Comparison of ENCODE assay signal across 10 cellular contexts in the genomic region with DNA sequence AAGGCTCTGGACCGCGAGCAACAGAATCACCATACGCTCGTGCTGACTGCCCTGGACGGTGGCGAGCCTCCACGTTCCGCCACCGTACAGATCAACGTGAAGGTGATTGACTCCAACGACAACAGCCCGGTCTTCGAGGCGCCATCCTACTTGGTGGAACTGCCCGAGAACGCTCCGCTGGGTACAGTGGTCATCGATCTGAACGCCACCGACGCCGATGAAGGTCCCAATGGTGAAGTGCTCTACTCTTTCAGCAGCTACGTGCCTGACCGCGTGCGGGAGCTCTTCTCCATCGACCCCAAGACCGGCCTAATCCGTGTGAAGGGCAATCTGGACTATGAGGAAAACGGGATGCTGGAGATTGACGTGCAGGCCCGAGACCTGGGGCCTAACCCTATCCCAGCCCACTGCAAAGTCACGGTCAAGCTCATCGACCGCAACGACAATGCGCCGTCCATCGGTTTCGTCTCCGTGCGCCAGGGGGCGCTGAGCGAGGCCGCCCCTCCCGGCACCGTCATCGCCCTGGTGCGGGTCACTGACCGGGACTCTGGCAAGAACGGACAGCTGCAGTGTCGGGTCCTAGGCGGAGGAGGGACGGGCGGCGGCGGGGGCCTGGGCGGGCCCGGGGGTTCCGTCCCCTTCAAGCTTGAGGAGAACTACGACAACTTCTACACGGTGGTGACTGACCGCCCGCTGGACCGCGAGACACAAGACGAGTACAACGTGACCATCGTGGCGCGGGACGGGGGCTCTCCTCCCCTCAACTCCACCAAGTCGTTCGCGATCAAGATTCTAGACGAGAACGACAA. TPM values are rescaled to one million over a fixed set of nuclear protein-coding genes. Genes with fewer than 3 reads are reported as not detected.
A peak's percentile ranks its signal among the peaks of the same experiment; 100 is the strongest.
DNase-seq lines count a peak whose midpoint lies in the region; ATAC-seq and TF ChIP-seq lines count a peak whose summit lies in the region.
"Had no signal": no experiment of that assay in that cellular context is flagged by ENCODE, and none has a peak within 500 bp of the region (broad histone marks: within the 10 kb centered on the region; RNA-seq: fewer than 3 reads in every experiment).

No MANE protein-coding gene starts in this region.

- peaks cover 18% of the 10 kb centered on the region for H3K36me3 Mint-ChIP-seq in activated CD8-positive, alpha-beta T cell treated with anti-CD3 and anti-CD28 coated beads, Interleukin-2, amount 10 ng/mL, durations not matched to agents 7 days and 5 days (ENCODE audit: low read depth)

- no peaks in the 10 kb centered on the region for H3K4me1 ChIP-seq in cardiac muscle cell (ENCODE audit: low read depth)

- H3K9me3 ChIP-seq in cardiac muscle cell (ENCODE audit: low read depth) = no peaks in the 10 kb centered on the region

- H3K9me3 Mint-ChIP-seq in activated CD8-positive, alpha-beta T cell treated with anti-CD3 and anti-CD28 coated beads, Interleukin-2, amount 10 ng/mL, durations not matched to agents 7 days and 5 days (ENCODE audit: insufficient read depth) = peaks cover 11% of the 10 kb centered on the region

- no peak overlapping the region for H3K27ac ChIP-seq in cardiac muscle cell

- H3K4me3 Mint-ChIP-seq in activated CD8-positive, alpha-beta T cell treated with anti-CD3 and anti-CD28 coated beads, Interleukin-2, amount 10 ng/mL, durations not matched to agents 7 days and 5 days = peak overlapping the region; percentile 40

- peak; percentile 29 for TF ChIP-seq CTCF in cardiac muscle cell (IDR thresholded peaks at IDR 0.05; ENCODE audit: low read depth, low read length)

- CTCF ChIA-PET in activated CD8-positive, alpha-beta T cell treated with anti-CD3 and anti-CD28 coated beads, Interleukin-2, amount 10 ng/mL, durations not matched to agents 7 days and 5 days (lab: Charles Lee) = no interaction called here

- peak; percentile 88 for DNase-seq in Ammon's horn (ENCODE audit: low spot score)
- DNase-seq in activated CD8-positive, alpha-beta T cell treated with anti-CD3 and anti-CD28 coated beads, Interleukin-2, amount 10 ng/mL, durations not matched to agents 7 days and 5 days = no peak
- DNase-seq in cardiac muscle cell (ENCODE audit: low read depth in 1 of 2, low spot score in 1 of 2) = peak; percentile 10 to 52
- peak in 55 of 56 donors; percentile 27 to 93 (median 80) for DNase-seq in nucleus accumbens (lab: John Stamatoyannopoulos, UW)
- no peak for DNase-seq in SW 1271 (lab: John Stamatoyannopoulos, UW)
- DNase-seq in NCI-H345 treated with DMSO at 0.1 percent for 48 hours (lab: John Stamatoyannopoulos, UW; ENCODE audit: unreplicated experiment) = no peak
- DNase-seq: DND-41, OCI-M1 had no signal

- peak overlapping the region; percentile 71 for H3K4me3 ChIP-seq in cardiac muscle cell

- peaks cover 36% of the 10 kb centered on the region for H3K27me3 ChIP-seq in cardiac muscle cell

- peak overlapping the region; percentile 61 for H3K27ac Mint-ChIP-seq in activated CD8-positive, alpha-beta T cell treated with anti-CD3 and anti-CD28 coated beads, Interleukin-2, amount 10 ng/mL, durations not matched to agents 7 days and 5 days

- peaks cover 52% of the 10 kb centered on the region for H3K27me3 Mint-ChIP-seq in activated CD8-positive, alpha-beta T cell treated with anti-CD3 and anti-CD28 coated beads, Interleukin-2, amount 10 ng/mL, durations not matched to agents 7 days and 5 days (ENCODE audit: low read depth)

- POLR2A ChIA-PET in activated CD8-positive, alpha-beta T cell treated with anti-CD3 and anti-CD28 coated beads, Interleukin-2, amount 10 ng/mL, durations not matched to agents 7 days and 5 days (lab: Charles Lee) = no interaction called here

- H3K36me3 ChIP-seq in cardiac muscle cell = no peaks in the 10 kb centered on the region

- ATAC-seq in activated CD8-positive, alpha-beta T cell treated with anti-CD3 and anti-CD28 coated beads, Interleukin-2, amount 10 ng/mL, durations not matched to agents 7 days and 5 days = no peak
- ATAC-seq in HG03175 (IDR thresholded peaks at IDR 0.05; ENCODE audit: unreplicated experiment) = no peak
- no peak for ATAC-seq in HG03378 (IDR thresholded peaks at IDR 0.05; ENCODE audit: unreplicated experiment)

- H3K4me1 Mint-ChIP-seq in activated CD8-positive, alpha-beta T cell treated with anti-CD3 and anti-CD28 coated beads, Interleukin-2, amount 10 ng/mL, durations not matched to agents 7 days and 5 days (ENCODE audit: low read depth) = peaks cover 28% of the 10 kb centered on the region

RNA-seq across cellular contexts. Expression of a gene that starts 1.8 kb away (rescaled TPM):
- not detected for total RNA-seq in activated CD8-positive, alpha-beta T cell treated with anti-CD3 and anti-CD28 coated beads, Interleukin-2, amount 10 ng/mL, durations not matched to agents 7 days and 5 days
- 9.6 and 11.1 TPM in 2 replicates for total RNA-seq in cardiac muscle cell
- polyA plus RNA-seq in cardiac muscle cell = 0.86 and 1.4 TPM in 2 replicates

Comparison
In these comparisons a context has a peak if more than half of its experiments do, and no peak if none do; other contexts are left out.
1. DNase-seq: peak in Ammon's horn (single experiment), cardiac muscle cell (2 of 2) and nucleus accumbens (55 of 56); none in activated CD8-positive, alpha-beta T cell treated with anti-CD3 and anti-CD28 coated beads, Interleukin-2, amount 10 ng/mL, durations not matched to agents 7 days and 5 days (single experiment), SW 1271 (0 of 2) and NCI-H345 treated with DMSO at 0.1 percent for 48 hours (single experiment).
2. RNA of a gene that starts 1.8 kb away (total RNA-seq): 9.6 to 11.1 TPM in cardiac muscle cell; not detected in activated CD8-positive, alpha-beta T cell treated with anti-CD3 and anti-CD28 coated beads, Interleukin-2, amount 10 ng/mL, durations not matched to agents 7 days and 5 days; every median in the first group is over 10 times any median in the second.